Comparison of ENCODE assay signal across 8 cellular contexts in the genomic region with DNA sequence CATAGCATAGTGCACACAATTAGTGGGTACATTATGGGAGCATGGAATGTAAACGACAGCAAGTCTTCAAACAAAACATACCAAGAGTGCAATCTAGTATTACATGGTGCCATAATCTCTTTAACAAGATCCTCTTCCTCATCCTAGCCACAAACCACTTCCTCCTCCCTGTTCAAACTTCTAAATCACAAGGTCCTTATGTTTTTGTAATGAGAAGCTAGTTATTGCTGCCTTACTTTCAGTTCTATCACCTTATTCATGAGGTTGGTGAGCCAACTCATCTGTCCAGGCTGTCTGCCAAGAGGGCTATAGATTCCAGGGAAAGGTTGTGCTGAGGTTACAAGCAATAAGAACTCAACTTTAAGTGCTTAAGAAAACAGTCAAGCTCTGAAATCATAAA.
DNase-seq lines count a peak whose midpoint lies in the region; ATAC-seq, FAIRE-seq and TF ChIP-seq lines count a peak whose summit lies in the region.

No MANE protein-coding gene starts in this region.

- H3K4me1 Mint-ChIP-seq in T-helper 1 cell treated with Interleukin-12 subunit alpha and Interleukin-12 subunit beta and Interleukin-4 antibody, amounts not matched to agents 30 μg/mL and 1 μg/mL, for 36 hours (ENCODE audit: low read depth): peaks cover 16% of the 10 kb centered on the region

- H3K9me3 Mint-ChIP-seq in T-helper 1 cell treated with Interleukin-12 subunit alpha and Interleukin-12 subunit beta and Interleukin-4 antibody, amounts not matched to agents 30 μg/mL and 1 μg/mL, for 36 hours: peaks cover 15% of the 10 kb centered on the region

- H3K36me3 Mint-ChIP-seq in T-helper 1 cell treated with Interleukin-12 subunit alpha and Interleukin-12 subunit beta and Interleukin-4 antibody, amounts not matched to agents 30 μg/mL and 1 μg/mL, for 36 hours (ENCODE audit: low read depth): peaks cover 4% of the 10 kb centered on the region

- TF ChIP-seq CTCF in D721Med (IDR thresholded peaks at IDR 0.05; ENCODE audit: insufficient read depth, missing control alignments): no peak

- peak overlapping the region; percentile 77 for H3K27ac Mint-ChIP-seq in T-helper 1 cell treated with Interleukin-12 subunit alpha and Interleukin-12 subunit beta and Interleukin-4 antibody, amounts not matched to agents 30 μg/mL and 1 μg/mL, for 36 hours

- no peaks in the 10 kb centered on the region for H3K27me3 Mint-ChIP-seq in T-helper 1 cell treated with Interleukin-12 subunit alpha and Interleukin-12 subunit beta and Interleukin-4 antibody, amounts not matched to agents 30 μg/mL and 1 μg/mL, for 36 hours (ENCODE audit: low read depth)

- ATAC-seq in HG03175 (IDR thresholded peaks at IDR 0.05; ENCODE audit: unreplicated experiment) (peak; percentile 75), GM18517 (IDR thresholded peaks at IDR 0.05; ENCODE audit: unreplicated experiment) (no peak)

- FAIRE-seq in D721Med (lab: Jason Lieb, UNC): peak; percentile 88

- no peak for DNase-seq in D721Med (ENCODE audit: insufficient read length, low spot score)
- DNase-seq in glomerular visceral epithelial cell (ENCODE audit: extremely low spot score): peak; percentile 89
- DNase-seq in NCI-H345 treated with DMSO at 0.1 percent for 48 hours (lab: John Stamatoyannopoulos, UW; ENCODE audit: unreplicated experiment): no peak
- no peak for DNase-seq in NCI-H748 treated with DMSO at 0.1 percent for 48 hours (lab: John Stamatoyannopoulos, UW)
- DNase-seq in D341Med (ENCODE audit: low spot score): no peak

- peak overlapping the region; percentile 41 for H3K4me3 Mint-ChIP-seq in T-helper 1 cell treated with Interleukin-12 subunit alpha and Interleukin-12 subunit beta and Interleukin-4 antibody, amounts not matched to agents 30 μg/mL and 1 μg/mL, for 36 hours
